Comparison of ENCODE assay signal across 8 cellular contexts in genomic region chr2:100924520-100925451, GRCh38.
DNase-seq lines count a peak whose midpoint lies in the region; FAIRE-seq and TF ChIP-seq lines count a peak whose summit lies in the region.

No MANE protein-coding gene starts in this region.

- no peaks in the 10 kb centered on the region for H3K9me3 ChIP-seq in fibroblast of lung (ENCODE audit: control insufficient read depth, insufficient read depth, low read depth, low read length)

- H2AFZ ChIP-seq in fibroblast of lung (ENCODE audit: low read length) = peak overlapping the region; percentile 85

- H3K4me3 ChIP-seq in fibroblast of lung (replicated peaks in 1 of 4; ENCODE audit: control extremely low read depth in 1 of 4, insufficient read depth in 1 of 4, low read depth in 3 of 4, low read length in 4 of 4) = peak overlapping the region; percentile 8 to 45 (median 38)

- TF ChIP-seq POLR2A in H54 (IDR thresholded peaks at IDR 0.05; ENCODE audit: low read depth, low read length) = no peak

- H4K20me1 ChIP-seq in fibroblast of lung (ENCODE audit: control insufficient read depth, extremely low read depth, insufficient read depth, low read length) = no peaks in the 10 kb centered on the region

- peak; percentile 81 for DNase-seq in Daoy (ENCODE audit: low read depth)
- peak; percentile 68 for DNase-seq in H54 (ENCODE audit: insufficient read length, low spot score)
- DNase-seq in activated CD4-positive, alpha-beta T cell treated with anti-CD3 and anti-CD28 coated beads, Interleukin-2, amount 50 U/mL, for 1 hour = peak; percentile 11
- peak; percentile 71 to 95 for DNase-seq in fibroblast of lung (ENCODE audit: low read depth in 2 of 2)
- peak; percentile 95 for DNase-seq in pulmonary artery endothelial cell (ENCODE audit: low read depth, low spot score)
- no peak for DNase-seq in H4 (ENCODE audit: low spot score)
- DNase-seq in SK-N-DZ (ENCODE audit: low spot score) = no peak
- no peak for DNase-seq in DMS 273 treated with DMSO at 0.1 percent for 48 hours (lab: John Stamatoyannopoulos, UW)

- H3K4me1 ChIP-seq in fibroblast of lung (ENCODE audit: control insufficient read depth, extremely low read depth, insufficient read depth, low read length) = peaks cover 7% of the 10 kb centered on the region

- FAIRE-seq in H54 (lab: Jason Lieb, UNC) = peak; percentile 87

- H3K36me3 ChIP-seq in fibroblast of lung (ENCODE audit: control insufficient read depth, insufficient read depth, low read length) = no peaks in the 10 kb centered on the region

- no peak for TF ChIP-seq CTCF in fibroblast of lung (conservative IDR thresholded peaks at IDR 0.05 in 1 of 2, IDR thresholded peaks at IDR 0.05 in 1 of 2; ENCODE audit: low read depth in 1 of 2, low read length in 2 of 2)

- peak overlapping the region; percentile 33 for H3K4me2 ChIP-seq in fibroblast of lung (ENCODE audit: extremely low read depth, insufficient read depth, low read length)

- no peaks in the 10 kb centered on the region for H3K79me2 ChIP-seq in fibroblast of lung (ENCODE audit: control insufficient read depth, insufficient read depth, low read length)

- H3K27ac ChIP-seq in fibroblast of lung (ENCODE audit: insufficient read depth, low read length) = peak overlapping the region; percentile 76

- no peaks in the 10 kb centered on the region for H3K27me3 ChIP-seq in fibroblast of lung (ENCODE audit: control insufficient read depth, insufficient read depth, low read length)

- peak overlapping the region; percentile 38 for H3K9ac ChIP-seq in fibroblast of lung (ENCODE audit: insufficient read depth, low read length)

Comparison
In these comparisons a context has a peak if more than half of its experiments do, and no peak if none do; other contexts are left out.
1. DNase-seq: peak in Daoy (single experiment), H54 (single experiment), activated CD4-positive, alpha-beta T cell treated with anti-CD3 and anti-CD28 coated beads, Interleukin-2, amount 50 U/mL, for 1 hour (single experiment), fibroblast of lung (2 of 2) and pulmonary artery endothelial cell (single experiment); none in H4 (single experiment), SK-N-DZ (single experiment) and DMS 273 treated with DMSO at 0.1 percent for 48 hours (single experiment).